ENCODE assay signal across 8 cellular contexts in the genomic region with DNA sequence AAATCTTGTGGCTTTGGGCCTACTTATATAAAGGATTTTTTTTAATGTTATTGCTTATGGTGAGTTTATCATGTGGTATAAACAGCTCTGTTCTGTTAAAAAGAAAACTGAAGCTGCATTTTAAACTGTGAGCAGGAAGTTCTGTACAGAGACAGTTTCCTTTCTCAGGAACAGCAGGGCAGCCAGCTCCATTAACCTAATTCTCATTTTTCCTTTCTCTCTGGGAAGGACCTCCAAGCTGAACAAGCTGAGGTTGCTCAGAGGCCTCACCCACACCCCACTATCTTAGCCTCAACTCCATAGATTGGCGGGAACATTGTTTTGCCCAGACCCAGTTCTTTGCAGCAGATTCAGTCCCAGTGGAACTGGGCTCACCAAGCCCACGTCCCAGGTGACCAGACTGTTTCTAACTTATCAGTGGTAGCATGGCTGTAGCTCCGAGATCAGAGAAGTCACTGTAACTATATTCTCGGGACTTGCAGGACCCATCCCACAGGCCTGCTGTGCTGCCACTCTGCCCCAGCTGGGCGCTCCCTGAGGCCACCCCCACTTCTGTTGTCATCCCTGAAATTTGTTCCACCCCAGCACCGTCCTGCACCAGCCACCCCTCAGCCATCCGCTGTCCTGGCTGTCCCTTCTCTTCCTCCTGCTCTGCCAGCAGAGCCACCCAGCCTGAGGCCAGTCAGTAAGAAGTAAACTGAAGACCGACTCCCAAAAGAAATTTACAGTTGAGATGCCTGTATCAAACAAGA. TPM values are rescaled to one million over a fixed set of nuclear protein-coding genes. Genes with fewer than 3 reads are reported as not detected.
A peak's percentile ranks its signal among the peaks of the same experiment; 100 is the strongest.
DNase-seq lines count a peak whose midpoint lies in the region; ATAC-seq, FAIRE-seq and TF ChIP-seq lines count a peak whose summit lies in the region.

No MANE protein-coding gene starts in this region.

- no peak overlapping the region for H4K91ac ChIP-seq in mesenchymal stem cell (ENCODE audit: low read length)

- no peak overlapping the region for H2BK5ac ChIP-seq in mesenchymal stem cell (ENCODE audit: low read depth, low read length, poor library complexity, severe bottlenecking)

- H3K79me2 ChIP-seq in astrocyte (ENCODE audit: insufficient read depth, low read length), result no peaks in the 10 kb centered on the region

- no peak overlapping the region for H3K27ac ChIP-seq in astrocyte (ENCODE audit: low read depth, low read length)
- H3K27ac ChIP-seq in mesenchymal stem cell (ENCODE audit: low read length, poor library complexity, severe bottlenecking), result no peak overlapping the region
- peak overlapping the region; percentile 40 to 84 (median 56) for H3K27ac ChIP-seq in upper lobe of left lung
- H3K27ac ChIP-seq in aorta (ENCODE audit: low read depth in 1 of 2, low read length in 2 of 2), result no peak overlapping the region

- peak overlapping the region in 1 of 2 experiments; percentile 87 for H3K14ac ChIP-seq in mesenchymal stem cell (ENCODE audit: low read length in 2 of 2)

- no peaks in the 10 kb centered on the region for H3K27me3 Mint-ChIP-seq in activated T-cell treated with anti-CD3 and anti-CD28 coated beads, Interleukin-2, amount 50 U/mL, for 72 hours (ENCODE audit: low read depth)
- no peaks in the 10 kb centered on the region for H3K27me3 Mint-ChIP-seq in astrocyte (ENCODE audit: low read depth, unreplicated experiment)

- ATAC-seq in activated T-cell treated with anti-CD3 and anti-CD28 coated beads, Interleukin-2, amount 50 U/mL, for 72 hours (replicated peaks in 1 of 2), result peak in 1 of 2 donors; percentile 13
- ATAC-seq in upper lobe of left lung (ENCODE audit: low FRiP score in 2 of 2), result peak in 1 of 2 donors; percentile 46
- no peak for ATAC-seq in GM19023 (IDR thresholded peaks at IDR 0.05; ENCODE audit: unreplicated experiment)
- ATAC-seq in aorta (ENCODE audit: low FRiP score), result no peak
- no peak for ATAC-seq in HG03196 (IDR thresholded peaks at IDR 0.05; ENCODE audit: unreplicated experiment)

- H3K79me1 ChIP-seq in mesenchymal stem cell (replicated peaks; ENCODE audit: low read length, poor library complexity, severe bottlenecking), result peaks cover 13% of the 10 kb centered on the region

- no peak for FAIRE-seq in astrocyte (lab: Jason Lieb, UNC)

- DNase-seq in activated T-cell treated with anti-CD3 and anti-CD28 coated beads, Interleukin-2, amount 50 U/mL, for 72 hours, result no peak
- no peak for DNase-seq in activated T-cell treated with anti-CD3 and anti-CD28 coated beads, Interleukin-2, amount 50 U/mL, for 48 hours
- DNase-seq in astrocyte (ENCODE audit: low read depth), result no peak
- no peak for DNase-seq in mesenchymal stem cell
- peak in 1 of 2 donors; percentile 27 for DNase-seq in upper lobe of left lung
- no peak for DNase-seq in aorta

- no peaks in the 10 kb centered on the region for H3K36me3 Mint-ChIP-seq in activated T-cell treated with anti-CD3 and anti-CD28 coated beads, Interleukin-2, amount 50 U/mL, for 72 hours (ENCODE audit: insufficient read depth in 2 of 2)
- peaks cover 8% of the 10 kb centered on the region for H3K36me3 Mint-ChIP-seq in astrocyte (ENCODE audit: low read depth, unreplicated experiment)

- H3K4me1 ChIP-seq in astrocyte (ENCODE audit: insufficient read depth, low read length), result no peaks in the 10 kb centered on the region
- peaks cover 3% of the 10 kb centered on the region for H3K4me1 ChIP-seq in mesenchymal stem cell (ENCODE audit: control insufficient read depth, insufficient read depth, low read depth, low read length)
- peaks cover 31 to 50% (median 38%) of the 10 kb centered on the region in 4 donors for H3K4me1 ChIP-seq in upper lobe of left lung
- peaks cover 0 to 4% of the 10 kb centered on the region in 2 donors for H3K4me1 ChIP-seq in aorta (ENCODE audit: control insufficient read depth in 1 of 2, insufficient read depth in 2 of 2, low read length in 2 of 2)

- H2AFZ ChIP-seq in astrocyte (ENCODE audit: low read depth, low read length), result no peak overlapping the region
- no peak overlapping the region for H2AFZ ChIP-seq in mesenchymal stem cell (ENCODE audit: low read depth, low read length)

- no peak overlapping the region for H2BK15ac ChIP-seq in mesenchymal stem cell (ENCODE audit: low read depth, poor library complexity, severe bottlenecking)

- H3K27ac Mint-ChIP-seq in activated T-cell treated with anti-CD3 and anti-CD28 coated beads, Interleukin-2, amount 50 U/mL, for 72 hours, result peak overlapping the region; percentile 90
- H3K27ac Mint-ChIP-seq in astrocyte (ENCODE audit: unreplicated experiment), result peak overlapping the region; percentile 24

- no peaks in the 10 kb centered on the region for H3K9me3 Mint-ChIP-seq in activated T-cell treated with anti-CD3 and anti-CD28 coated beads, Interleukin-2, amount 50 U/mL, for 72 hours
- no peaks in the 10 kb centered on the region for H3K9me3 Mint-ChIP-seq in astrocyte (ENCODE audit: unreplicated experiment)

- H2AK5ac ChIP-seq in mesenchymal stem cell (ENCODE audit: low read length, severe bottlenecking), result no peak overlapping the region

- H3K18ac ChIP-seq in mesenchymal stem cell (ENCODE audit: low read depth in 1 of 2, low read length in 2 of 2), result peak overlapping the region; percentile 25 to 70

- no peak for TF ChIP-seq POLR2A in upper lobe of left lung (IDR thresholded peaks at IDR 0.05)

- peaks cover 5% of the 10 kb centered on the region for H3K36me3 ChIP-seq in astrocyte (ENCODE audit: insufficient read depth, low read length)
- H3K36me3 ChIP-seq in mesenchymal stem cell (ENCODE audit: control insufficient read depth in 1 of 2, insufficient read depth in 2 of 2, low read depth in 1 of 2, low read length in 2 of 2), result peaks cover 19 to 31% of the 10 kb centered on the region in 2 experiments
- H3K36me3 ChIP-seq in upper lobe of left lung, result peaks cover 0 to 6% (median 0%) of the 10 kb centered on the region in 4 donors
- H3K36me3 ChIP-seq in aorta (ENCODE audit: control insufficient read depth in 1 of 2, insufficient read depth in 2 of 2, low read length in 1 of 2), result no peaks in the 10 kb centered on the region

- H3K27me3 ChIP-seq in astrocyte (ENCODE audit: insufficient read depth, low read length) (no peaks in the 10 kb centered on the region), mesenchymal stem cell (ENCODE audit: control insufficient read depth in 1 of 2, insufficient read depth in 1 of 2, low read length in 2 of 2) (no peaks in the 10 kb centered on the region), upper lobe of left lung (no peaks in the 10 kb centered on the region), aorta (ENCODE audit: control insufficient read depth in 1 of 2, insufficient read depth in 2 of 2, low read length in 1 of 2) (no peaks in the 10 kb centered on the region)

- peak overlapping the region; percentile 30 to 59 for H3K4me3 Mint-ChIP-seq in activated T-cell treated with anti-CD3 and anti-CD28 coated beads, Interleukin-2, amount 50 U/mL, for 72 hours
- H3K4me3 Mint-ChIP-seq in astrocyte (ENCODE audit: unreplicated experiment), result no peak overlapping the region

- no peak overlapping the region for H2BK120ac ChIP-seq in mesenchymal stem cell (ENCODE audit: low read depth, low read length)

- H3K9ac ChIP-seq in astrocyte (ENCODE audit: low read length), result no peak overlapping the region
- no peak overlapping the region for H3K9ac ChIP-seq in mesenchymal stem cell (ENCODE audit: low read length)

- 93% methylated on average over 7 of the region's 8 CpGs for WGBS in mesenchymal stem cell
- 52 to 53% methylated on average over 5 to 8 of the region's 8 CpGs for WGBS in upper lobe of left lung, 2 donors
- WGBS in aorta, 2 donors, result 71 to 73% methylated on average over 8 of the region's 8 CpGs

- H3K23ac ChIP-seq in mesenchymal stem cell (ENCODE audit: low read length in 2 of 2), result no peak overlapping the region

- intact Hi-C loops in aorta (cut with DNase I), result no loop called here

- peaks cover 15% of the 10 kb centered on the region for H3K4me1 Mint-ChIP-seq in activated T-cell treated with anti-CD3 and anti-CD28 coated beads, Interleukin-2, amount 50 U/mL, for 72 hours (ENCODE audit: low read depth)
- peaks cover 19% of the 10 kb centered on the region for H3K4me1 Mint-ChIP-seq in astrocyte (ENCODE audit: low read depth, unreplicated experiment)

- TF ChIP-seq CTCF in astrocyte (IDR thresholded peaks at IDR 0.05; ENCODE audit: insufficient read depth, low read depth, low read length) (no peak), upper lobe of left lung (IDR thresholded peaks at IDR 0.05) (no peak)

- H2BK12ac ChIP-seq in mesenchymal stem cell (ENCODE audit: low read length in 2 of 2), result peak overlapping the region; percentile 45 to 95

- H3K9me3 ChIP-seq in astrocyte (ENCODE audit: insufficient read depth, low read depth, low read length) (no peaks in the 10 kb centered on the region), mesenchymal stem cell (ENCODE audit: control insufficient read depth, low read length) (no peaks in the 10 kb centered on the region), upper lobe of left lung (no peaks in the 10 kb centered on the region), aorta (ENCODE audit: control insufficient read depth, low read length) (no peaks in the 10 kb centered on the region)

- H3K4me3 ChIP-seq in astrocyte (ENCODE audit: insufficient read depth, low read depth, low read length) (no peak overlapping the region), mesenchymal stem cell (ENCODE audit: insufficient read depth in 1 of 2, low read depth in 1 of 2, low read length in 2 of 2) (peak overlapping the region in 1 of 2 experiments; percentile 23), upper lobe of left lung (no peak overlapping the region), aorta (ENCODE audit: low read length in 2 of 2) (no peak overlapping the region)

- H3K4me2 ChIP-seq in astrocyte (ENCODE audit: low read length) (no peak overlapping the region), mesenchymal stem cell (ENCODE audit: low read length, poor library complexity, severe bottlenecking) (no peak overlapping the region)

- peak overlapping the region in 1 of 2 experiments; percentile 40 for H3K4ac ChIP-seq in mesenchymal stem cell (ENCODE audit: low read depth in 1 of 2, low read length in 2 of 2)

- TF ChIP-seq EP300 in upper lobe of left lung (IDR thresholded peaks at IDR 0.05), result no peak

- H4K8ac ChIP-seq in mesenchymal stem cell (ENCODE audit: low read length), result peak overlapping the region; percentile 83

- H4K20me1 ChIP-seq in astrocyte (ENCODE audit: insufficient read depth, low read length), result no peaks in the 10 kb centered on the region

RNA-seq across cellular contexts. Expression of a gene that starts 33.2 kb away (rescaled TPM):
- total RNA-seq in activated T-cell treated with anti-CD3 and anti-CD28 coated beads, Interleukin-2, amount 50 U/mL, for 72 hours, result 10 to 100 TPM; 12.5 to 16.1 TPM
- 1.0 and 1.5 TPM in 2 replicates for total RNA-seq in astrocyte
- 0.98 TPM for polyA plus RNA-seq in mesenchymal stem cell (2013, experiment 1 of 2)
- polyA plus RNA-seq in mesenchymal stem cell (2013, experiment 2 of 2), result 1.0 TPM
- total RNA-seq in upper lobe of left lung, result 10 to 100 TPM in 5 of 6 donors, 1 to 10 TPM in 1; 5.6 to 41.9 (median 19.0) TPM
- 10 to 100 TPM in 1 of 2 donors, 1 to 10 TPM in 1; 3.9 to 10.9 TPM for total RNA-seq in aorta
- polyA plus RNA-seq in aorta, result 10 to 100 TPM; 15.4 to 37.1 TPM

Comparison
In these comparisons a context has a peak if more than half of its experiments do, and no peak if none do; other contexts are left out.
1. H3K27ac ChIP-seq: peak in upper lobe of left lung (4 of 4); none in astrocyte (single experiment), mesenchymal stem cell (single experiment) and aorta (0 of 2).